Comparison of ENCODE assay signal across 1 cellular context in genomic region chr3:59994720-59995304, GRCh38.
TF ChIP-seq lines count a peak whose summit lies in the region.

No MANE protein-coding gene starts in this region.

TF ChIP-seq in GM23338, 12 proteins besides CTCF, POLR2A, EP300 and RAD21:
- TF ChIP-seq ZNF462 (CRISPR knock-in tag; IDR thresholded peaks at IDR 0.05) (no peak), EZH2phosphoT487 (IDR thresholded peaks at IDR 0.05; ENCODE audit: unreplicated experiment) (no peak), EZH2 (IDR thresholded peaks at IDR 0.05; ENCODE audit: low read depth, unreplicated experiment) (no peak), REST (IDR thresholded peaks at IDR 0.05; ENCODE audit: unreplicated experiment) (no peak), STAT1 (IDR thresholded peaks at IDR 0.05; ENCODE audit: unreplicated experiment) (no peak), ZNF331 (CRISPR knock-in tag; IDR thresholded peaks at IDR 0.05; ENCODE audit: low read depth) (no peak), CREB1 (CRISPR knock-in tag; IDR thresholded peaks at IDR 0.05; ENCODE audit: low read depth) (no peak), NANOG (IDR thresholded peaks at IDR 0.05; ENCODE audit: borderline replicate concordance) (no peak), POLR2AphosphoS5 (IDR thresholded peaks at IDR 0.05; ENCODE audit: low read depth) (no peak), ZNF114 (CRISPR knock-in tag; IDR thresholded peaks at IDR 0.05) (no peak), ETS1 (IDR thresholded peaks at IDR 0.05) (no peak), JUNB (IDR thresholded peaks at IDR 0.05; ENCODE audit: unreplicated experiment) (no peak)
